In genomic region chr1:991895-992294, GRCh38 we compare ENCODE assay signal across 1 cellular context.
TF ChIP-seq lines count a peak whose summit lies in the region.

No MANE protein-coding gene starts in this region.

TF ChIP-seq in IMR-90, 13 proteins besides CTCF, POLR2A, EP300 and RAD21:
- TF ChIP-seq CHD1 (IDR thresholded peaks at IDR 0.05; ENCODE audit: low read depth, low read length), result no peak
- no peak for TF ChIP-seq BHLHE40 (IDR thresholded peaks at IDR 0.05; ENCODE audit: low read depth, low read length)
- no peak for TF ChIP-seq FOS (IDR thresholded peaks at IDR 0.05; ENCODE audit: low read depth, low read length)
- no peak for TF ChIP-seq SMC3 (IDR thresholded peaks at IDR 0.05; ENCODE audit: low read depth, low read length)
- TF ChIP-seq ELK1 (IDR thresholded peaks at IDR 0.05; ENCODE audit: borderline replicate concordance, low read depth, low read length), result no peak
- TF ChIP-seq NFE2L2 (IDR thresholded peaks at IDR 0.05; ENCODE audit: low read depth, low read length), result no peak
- no peak for TF ChIP-seq USF2 (IDR thresholded peaks at IDR 0.05; ENCODE audit: low read depth, low read length)
- no peak for TF ChIP-seq CEBPB (IDR thresholded peaks at IDR 0.05; ENCODE audit: low read depth, low read length)
- TF ChIP-seq RCOR1 (IDR thresholded peaks at IDR 0.05; ENCODE audit: insufficient replicate concordance, low read length), result no peak
- no peak for TF ChIP-seq MAZ (IDR thresholded peaks at IDR 0.05; ENCODE audit: borderline replicate concordance, low read depth, low read length)
- no peak for TF ChIP-seq MXI1 (IDR thresholded peaks at IDR 0.05; ENCODE audit: borderline replicate concordance, low read depth, low read length)
- no peak for TF ChIP-seq RFX5 (IDR thresholded peaks at IDR 0.05; ENCODE audit: low read depth, low read length)
- TF ChIP-seq MAFK (IDR thresholded peaks at IDR 0.05; ENCODE audit: low read depth, low read length), result no peak
